ENCODE assay signal across 7 cellular contexts in genomic region chr5:112878760-112879159, GRCh38. TPM values are rescaled to one million over a fixed set of nuclear protein-coding genes. Genes with fewer than 3 reads are reported as not detected.
DNase-seq lines count a peak whose midpoint lies in the region; ATAC-seq lines count a peak whose summit lies in the region.

No MANE protein-coding gene starts in this region.

- peak; percentile 52 for ATAC-seq in HG02588 (IDR thresholded peaks at IDR 0.05; ENCODE audit: unreplicated experiment)

- peak; percentile 41 for DNase-seq in T-helper 9 cell
- peak; percentile 41 for DNase-seq in dermis blood vessel endothelial cell
- DNase-seq in stimulated activated CD8-positive, alpha-beta memory T cell treated with anti-CD3 and anti-CD28 coated beads, Interleukin-12 subunit alpha, Interleukin-12 subunit beta, amount 100 ng/mL, for 1 hour (ENCODE audit: low read depth), result peak; percentile 21
- no peak for DNase-seq in NOMO-1 treated with dmso at 0.1 percent for 144 hours (lab: John Stamatoyannopoulos, UW; ENCODE audit: unreplicated experiment)
- DNase-seq in germinal center (ENCODE audit: low spot score), result no peak
- DNase-seq in NCI-H1105 treated with DMSO at 0.1 percent for 48 hours (lab: John Stamatoyannopoulos, UW), result no peak

RNA-seq across cellular contexts. Expression of gene SRP19, which starts 17.7 kb away (rescaled TPM):
- 93.8 and 115 TPM in 2 replicates for total RNA-seq in dermis blood vessel endothelial cell

RNA-seq across cellular contexts. Expression of gene REEP5, which starts 43.3 kb away (rescaled TPM):
- 40.7 and 50.8 TPM in 2 replicates for total RNA-seq in dermis blood vessel endothelial cell

Comparison
In these comparisons a context has a peak if more than half of its experiments do, and no peak if none do; other contexts are left out.
1. DNase-seq: peak in T-helper 9 cell (single experiment), dermis blood vessel endothelial cell (single experiment) and stimulated activated CD8-positive, alpha-beta memory T cell treated with anti-CD3 and anti-CD28 coated beads, Interleukin-12 subunit alpha, Interleukin-12 subunit beta, amount 100 ng/mL, for 1 hour (single experiment); none in NOMO-1 treated with dmso at 0.1 percent for 144 hours (single experiment), germinal center (single experiment) and NCI-H1105 treated with DMSO at 0.1 percent for 48 hours (single experiment).